In genomic region chr2:221001377-221001776, GRCh38 we compare ENCODE assay signal across 10 cellular contexts.
"Had no signal": no experiment of that assay in that cellular context is flagged by ENCODE, and none has a peak within 500 bp of the region (broad histone marks: within the 10 kb centered on the region; RNA-seq: fewer than 3 reads in every experiment).

No MANE protein-coding gene starts in this region.

- H3K4me3 ChIP-seq: GM23248, HAP-1, K562 had no signal

- H3K9me3 Mint-ChIP-seq: HFFc6 had no signal

- H3K36me3 ChIP-seq: HAP-1 had no signal

- DNase-seq: GM23248, GOT3, H7, HFFc6, IMR-90, KG1 had no signal

- H3K4me3 Mint-ChIP-seq: HFFc6 had no signal

- FAIRE-seq: HTR-8/SVneo, K562 had no signal

- H3K9ac ChIP-seq: GM23248 had no signal

- H3K27ac ChIP-seq: GM23248 had no signal

- H2AFZ ChIP-seq: GM23248 had no signal

- H3K27ac Mint-ChIP-seq: HFFc6 had no signal

- ATAC-seq: HCT116, K562 had no signal

- H3K4me1 ChIP-seq: HAP-1 had no signal

- H3K9me3 ChIP-seq: HAP-1 had no signal
